Comparison of ENCODE assay signal across 8 cellular contexts in genomic region chr20:16761305-16761829, GRCh38. TPM values are rescaled to one million over a fixed set of nuclear protein-coding genes. Genes with fewer than 3 reads are reported as not detected.
A peak's percentile ranks its signal among the peaks of the same experiment; 100 is the strongest.
DNase-seq lines count a peak whose midpoint lies in the region; ATAC-seq and TF ChIP-seq lines count a peak whose summit lies in the region.

No MANE protein-coding gene starts in this region.

- no peaks in the 10 kb centered on the region for H3K36me3 ChIP-seq in A673 (ENCODE audit: insufficient read depth, low read length, poor library complexity, severe bottlenecking)
- H3K36me3 ChIP-seq in effector memory CD4-positive, alpha-beta T cell (ENCODE audit: control insufficient read depth, insufficient read depth, low read length): no peaks in the 10 kb centered on the region

- H3K36me3 Mint-ChIP-seq in activated CD4-positive, alpha-beta T cell treated with anti-CD3 and anti-CD28 coated beads, Interleukin-2, amount 10 ng/mL, durations not matched to agents 7 days and 5 days (ENCODE audit: low read depth): no peaks in the 10 kb centered on the region
- H3K36me3 Mint-ChIP-seq in stimulated activated memory B cell treated with anti-CD40 and anti-IgM and Interleukin-4, amounts not matched to agents 10 μg/mL and 1 μg/mL and 100 μg/mL, for 72 hours: no peaks in the 10 kb centered on the region

- H3K27me3 Mint-ChIP-seq in activated CD4-positive, alpha-beta T cell treated with anti-CD3 and anti-CD28 coated beads, Interleukin-2, amount 10 ng/mL, durations not matched to agents 7 days and 5 days: peaks cover 29% of the 10 kb centered on the region
- peaks cover 38% of the 10 kb centered on the region for H3K27me3 Mint-ChIP-seq in stimulated activated memory B cell treated with anti-CD40 and anti-IgM and Interleukin-4, amounts not matched to agents 10 μg/mL and 1 μg/mL and 100 μg/mL, for 72 hours

- TF ChIP-seq CTCF in A673 (conservative IDR thresholded peaks at IDR 0.05; ENCODE audit: low read depth, low read length) (peak; percentile 71), GM13976 (IDR thresholded peaks at IDR 0.05; ENCODE audit: borderline replicate concordance, control extremely low read depth, extremely low read depth, insufficient read depth, missing control alignments) (peak; percentile 71)

- CTCF ChIA-PET in A673 (lab: Charles Lee): interaction anchor here (1.0 to 1.7 kb wide), 2 partner anchors 61 to 243 kb away, joined by 3 to 5 read pairs; no protein-coding TSS in a partner anchor
- CTCF ChIA-PET in activated CD4-positive, alpha-beta T cell treated with anti-CD3 and anti-CD28 coated beads, Interleukin-2, amount 10 ng/mL, durations not matched to agents 7 days and 5 days (lab: Charles Lee): interaction anchor here (1.8 kb wide), 1 partner anchor 11 kb away, joined by 4 read pairs; no protein-coding TSS in a partner anchor

- H3K4me1 ChIP-seq in A673 (ENCODE audit: insufficient read depth, low read length, poor library complexity, severe bottlenecking): no peaks in the 10 kb centered on the region
- no peaks in the 10 kb centered on the region for H3K4me1 ChIP-seq in effector memory CD4-positive, alpha-beta T cell (ENCODE audit: control insufficient read depth, insufficient read depth, low read length, poor library complexity, severe bottlenecking)

- no peak overlapping the region for H3K27ac Mint-ChIP-seq in activated CD4-positive, alpha-beta T cell treated with anti-CD3 and anti-CD28 coated beads, Interleukin-2, amount 10 ng/mL, durations not matched to agents 7 days and 5 days
- no peak overlapping the region for H3K27ac Mint-ChIP-seq in stimulated activated memory B cell treated with anti-CD40 and anti-IgM and Interleukin-4, amounts not matched to agents 10 μg/mL and 1 μg/mL and 100 μg/mL, for 72 hours

- no peak overlapping the region for H3K27ac ChIP-seq in A673 (ENCODE audit: low read depth, low read length, poor library complexity, severe bottlenecking)
- H3K27ac ChIP-seq in effector memory CD4-positive, alpha-beta T cell (ENCODE audit: insufficient read depth, low read length, poor library complexity, severe bottlenecking): no peak overlapping the region

- H3K9me3 ChIP-seq in A673 (ENCODE audit: low read depth, low read length, poor library complexity, severe bottlenecking): no peaks in the 10 kb centered on the region
- no peaks in the 10 kb centered on the region for H3K9me3 ChIP-seq in effector memory CD4-positive, alpha-beta T cell (ENCODE audit: control insufficient read depth, low read length)

- ATAC-seq in HG03354 (IDR thresholded peaks at IDR 0.05; ENCODE audit: poor library complexity, severe bottlenecking, unreplicated experiment): peak; percentile 84
- ATAC-seq in stimulated activated memory B cell treated with anti-CD40 and anti-IgM and Interleukin-4, amounts not matched to agents 10 μg/mL and 1 μg/mL and 100 μg/mL, for 72 hours: peak; percentile 62

- intact Hi-C loops in A673 (cut with micrococcal nuclease; ENCODE audit: unreplicated experiment): loop anchor here (2.0 kb wide), 2 partner anchors 61 to 243 kb away; no protein-coding TSS in a partner anchor

- H3K27me3 ChIP-seq in A673 (replicated peaks; ENCODE audit: insufficient read depth, low read depth, low read length, poor library complexity): peaks cover 48% of the 10 kb centered on the region
- H3K27me3 ChIP-seq in effector memory CD4-positive, alpha-beta T cell (replicated peaks; ENCODE audit: control insufficient read depth, insufficient read depth, low read length, poor library complexity, severe bottlenecking): no peaks in the 10 kb centered on the region

- H3K4me3 ChIP-seq in A673 (ENCODE audit: low read depth, low read length, poor library complexity, severe bottlenecking): no peak overlapping the region
- H3K4me3 ChIP-seq in effector memory CD4-positive, alpha-beta T cell (ENCODE audit: insufficient read depth, low read depth, low read length, poor library complexity, severe bottlenecking): no peak overlapping the region

- H3K9me3 Mint-ChIP-seq in activated CD4-positive, alpha-beta T cell treated with anti-CD3 and anti-CD28 coated beads, Interleukin-2, amount 10 ng/mL, durations not matched to agents 7 days and 5 days: peaks cover 5% of the 10 kb centered on the region
- peaks cover 5% of the 10 kb centered on the region for H3K9me3 Mint-ChIP-seq in stimulated activated memory B cell treated with anti-CD40 and anti-IgM and Interleukin-4, amounts not matched to agents 10 μg/mL and 1 μg/mL and 100 μg/mL, for 72 hours

- in situ Hi-C loops in GM13976 (cut with MboI; ENCODE audit: low sequenced_read_pairs, unreplicated experiment): loop anchor here (25.0 kb wide), 2 partner anchors 249 to 1049 kb away; no protein-coding TSS in a partner anchor

- H3K4me3 Mint-ChIP-seq in activated CD4-positive, alpha-beta T cell treated with anti-CD3 and anti-CD28 coated beads, Interleukin-2, amount 10 ng/mL, durations not matched to agents 7 days and 5 days: no peak overlapping the region
- no peak overlapping the region for H3K4me3 Mint-ChIP-seq in stimulated activated memory B cell treated with anti-CD40 and anti-IgM and Interleukin-4, amounts not matched to agents 10 μg/mL and 1 μg/mL and 100 μg/mL, for 72 hours

- BruUV-seq in A673 (replicated peaks; lab: Mats Ljungman, UMichigan): no TSS peak

- POLR2A ChIA-PET in A673 (lab: Charles Lee; ENCODE audit: low non-redundant PET): no interaction called here
- POLR2A ChIA-PET in activated CD4-positive, alpha-beta T cell treated with anti-CD3 and anti-CD28 coated beads, Interleukin-2, amount 10 ng/mL, durations not matched to agents 7 days and 5 days (lab: Charles Lee): no interaction called here

- H3K4me1 Mint-ChIP-seq in activated CD4-positive, alpha-beta T cell treated with anti-CD3 and anti-CD28 coated beads, Interleukin-2, amount 10 ng/mL, durations not matched to agents 7 days and 5 days: no peaks in the 10 kb centered on the region
- no peaks in the 10 kb centered on the region for H3K4me1 Mint-ChIP-seq in stimulated activated memory B cell treated with anti-CD40 and anti-IgM and Interleukin-4, amounts not matched to agents 10 μg/mL and 1 μg/mL and 100 μg/mL, for 72 hours

- peak; percentile 71 for DNase-seq in A673 (ENCODE audit: low spot score)
- peak; percentile 38 for DNase-seq in GM13976 (ENCODE audit: low spot score)
- DNase-seq in NCI-H510A treated with DMSO at 0.1 percent for 48 hours (lab: John Stamatoyannopoulos, UW): peak; percentile 82
- peak; percentile 58 for DNase-seq in activated CD4-positive, alpha-beta T cell treated with anti-CD3 and anti-CD28 coated beads, Interleukin-2, amount 10 ng/mL, durations not matched to agents 7 days and 5 days
- peak in 2 of 3 donors; percentile 6 to 34 for DNase-seq in effector memory CD4-positive, alpha-beta T cell
- DNase-seq in medulla oblongata (ENCODE audit: extremely low spot score): peak; percentile 87

RNA-seq across cellular contexts. Expression of gene OTOR, which starts 13.2 kb away (rescaled TPM):
- not detected in 2 replicates for total RNA-seq in A673 (2021)
- not detected for total RNA-seq in activated CD4-positive, alpha-beta T cell treated with anti-CD3 and anti-CD28 coated beads, Interleukin-2, amount 10 ng/mL, durations not matched to agents 7 days and 5 days

RNA-seq across cellular contexts. Expression of gene SNRPB2, which starts 31.5 kb away (rescaled TPM):
- total RNA-seq in A673 (2021): 90.4 and 103 TPM in 2 replicates
- 100 to 1,000 TPM in 1 of 2 experiments, 10 to 100 TPM in 1; 88.7 to 110 TPM for total RNA-seq in activated CD4-positive, alpha-beta T cell treated with anti-CD3 and anti-CD28 coated beads, Interleukin-2, amount 10 ng/mL, durations not matched to agents 7 days and 5 days

Comparison
In these comparisons a context has a peak if more than half of its experiments do, and no peak if none do; other contexts are left out.
1. DNase-seq: peak in every context shown above with its lines; median percentile 87 in medulla oblongata; 82 in NCI-H510A treated with DMSO at 0.1 percent for 48 hours; 71 in A673; 58 in activated CD4-positive, alpha-beta T cell treated with anti-CD3 and anti-CD28 coated beads, Interleukin-2, amount 10 ng/mL, durations not matched to agents 7 days and 5 days; 38 in GM13976; 20 in effector memory CD4-positive, alpha-beta T cell.